In genomic region chr2:16038586-16038985, GRCh38 we compare ENCODE assay signal across 17 cellular contexts.
DNase-seq lines count a peak whose midpoint lies in the region; ATAC-seq, FAIRE-seq and TF ChIP-seq lines count a peak whose summit lies in the region.
"Had no signal": no experiment of that assay in that cellular context is flagged by ENCODE, and none has a peak within 500 bp of the region (broad histone marks: within the 10 kb centered on the region; RNA-seq: fewer than 3 reads in every experiment).

No MANE protein-coding gene starts in this region.

- BruUV-seq in A673 (replicated peaks; lab: Mats Ljungman, UMichigan) = no TSS peak

- no peaks in the 10 kb centered on the region for H3K4me1 Mint-ChIP-seq in naive thymus-derived CD4-positive, alpha-beta T cell
- H3K4me1 Mint-ChIP-seq: CD8-positive, alpha-beta memory T cell had no signal

- no peaks in the 10 kb centered on the region for H4K20me1 ChIP-seq in H1 (replicated peaks in 1 of 2; ENCODE audit: control insufficient read depth in 1 of 2, insufficient read depth in 2 of 2, low read length in 2 of 2)

- H3K4ac ChIP-seq in H1 (replicated peaks; ENCODE audit: insufficient read length, low read depth, low read length) (no peak overlapping the region), neuronal stem cell (ENCODE audit: low read length) (no peak overlapping the region)

- no peaks in the 10 kb centered on the region for H3K79me1 ChIP-seq in H1 (ENCODE audit: low read depth, low read length)
- no peaks in the 10 kb centered on the region for H3K79me1 ChIP-seq in neuronal stem cell (ENCODE audit: low read depth, low read length)

- H2AFZ ChIP-seq in H1 (ENCODE audit: low read length) (0 out of 2 replicates have a peak overlapping the region, but pooled peaks have one; percentile 56), neuronal stem cell (ENCODE audit: low read length) (peak overlapping the region; percentile 78)

- peak overlapping the region; percentile 28; the same call in 1 of the 2 replicates for H4K8ac ChIP-seq in H1 (ENCODE audit: extremely low read depth, insufficient read depth, low read length)
- H4K8ac ChIP-seq in neuronal stem cell (ENCODE audit: low read depth, low read length) = no peak overlapping the region

- H2BK15ac ChIP-seq in H1 (ENCODE audit: low read length) (0 out of 2 replicates have a peak overlapping the region, but pooled peaks have one; percentile 73), neuronal stem cell (ENCODE audit: low read length) (peak overlapping the region; percentile 58)

- TF ChIP-seq CTCF in A673 (conservative IDR thresholded peaks at IDR 0.05; ENCODE audit: low read depth, low read length) (no peak), H1 (IDR thresholded peaks at IDR 0.05; ENCODE audit: control extremely low read depth in 1 of 3, insufficient read depth in 1 of 3, low read depth in 1 of 3, low read length in 3 of 3) (no peak)

- no peak for TF ChIP-seq EP300 in H1 (IDR thresholded peaks at IDR 0.05; ENCODE audit: borderline replicate concordance in 1 of 2, low read depth in 2 of 2, low read length in 2 of 2)

- no peak overlapping the region for H4K5ac ChIP-seq in H1 (ENCODE audit: insufficient read length, low read depth, low read length)

- peaks cover 0 to 17% (median 0%) of the 10 kb centered on the region in 5 donors for H3K27me3 Mint-ChIP-seq in naive thymus-derived CD4-positive, alpha-beta T cell
- H3K27me3 Mint-ChIP-seq: CD8-positive, alpha-beta memory T cell had no signal

- no peak overlapping the region for H3K27ac Mint-ChIP-seq in naive thymus-derived CD4-positive, alpha-beta T cell
- H3K27ac Mint-ChIP-seq: CD8-positive, alpha-beta memory T cell had no signal

- no peaks in the 10 kb centered on the region for H3K79me2 ChIP-seq in H1 (ENCODE audit: control insufficient read depth in 1 of 2, insufficient read depth in 2 of 2, low read length in 2 of 2)

- TF ChIP-seq RAD21 in H1 (IDR thresholded peaks at IDR 0.05 in 1 of 2, conservative IDR thresholded peaks at IDR 0.05 in 1 of 2; ENCODE audit: low read depth in 2 of 2, low read length in 2 of 2) = no peak

- H3K27me3 ChIP-seq in A673 (replicated peaks; ENCODE audit: insufficient read depth, low read depth, low read length, poor library complexity) (no peaks in the 10 kb centered on the region), H1 (replicated peaks in 1 of 4; ENCODE audit: control insufficient read depth in 3 of 4, extremely low read depth in 1 of 4, insufficient read depth in 3 of 4, low read length in 3 of 4) (no peaks in the 10 kb centered on the region; a peak in 1 of 7 replicates), neuronal stem cell (ENCODE audit: control insufficient read depth in 3 of 3, insufficient read depth in 3 of 3, low read depth in 1 of 3, low read length in 3 of 3) (no peaks in the 10 kb centered on the region)
- H3K27me3 ChIP-seq in naive thymus-derived CD4-positive, alpha-beta T cell (ENCODE audit: control insufficient read depth in 2 of 2, insufficient read depth in 2 of 2, low read length in 2 of 2) = no peaks in the 10 kb centered on the region

- H2AK5ac ChIP-seq in H1 (ENCODE audit: low read depth, low read length) = no peak overlapping the region
- no peak overlapping the region for H2AK5ac ChIP-seq in neuronal stem cell (ENCODE audit: low read depth, low read length)

- no peaks in the 10 kb centered on the region for H3K36me3 Mint-ChIP-seq in naive thymus-derived CD4-positive, alpha-beta T cell
- H3K36me3 Mint-ChIP-seq: CD8-positive, alpha-beta memory T cell had no signal

- H3K14ac ChIP-seq in H1 (ENCODE audit: insufficient read length) (no peak overlapping the region), neuronal stem cell (ENCODE audit: low read length) (no peak overlapping the region)

- 92% methylated on average over 11 of the region's 11 CpGs; no CpG with 5 or more reads in 1 of the 2 experiments for WGBS in H1 (ENCODE audit: extremely low coverage in 1 of 2, insufficient coverage in 1 of 2, insufficient read length in 1 of 2, insufficient replicate concordance in 2 of 2, low coverage in 1 of 2, low lambda C conversion rate in 2 of 2, missing lambda C conversion rate in 1 of 2), 2 experiments
- WGBS in neuronal stem cell (ENCODE audit: extremely low coverage in 2 of 2, insufficient read length in 2 of 2, insufficient replicate concordance in 1 of 2), 2 donors = no CpG with 5 or more reads among the region's 11 CpGs

- no peaks in the 10 kb centered on the region for H3K9me3 Mint-ChIP-seq in naive thymus-derived CD4-positive, alpha-beta T cell

- H2BK120ac ChIP-seq in H1 (replicated peaks; ENCODE audit: low read depth, low read length) = no peak overlapping the region
- no peak overlapping the region for H2BK120ac ChIP-seq in neuronal stem cell (ENCODE audit: low read depth, low read length)

- H3K23ac ChIP-seq in H1 (ENCODE audit: insufficient read length) (no peak overlapping the region), neuronal stem cell (ENCODE audit: low read depth, low read length, poor library complexity) (no peak overlapping the region)

- no peak for ATAC-seq in naive thymus-derived CD4-positive, alpha-beta T cell

- H2BK5ac ChIP-seq in H1 (ENCODE audit: low read depth, low read length) (peak overlapping the region; percentile 49; the same call in 1 of the 2 replicates), neuronal stem cell (ENCODE audit: low read length) (no peak overlapping the region)

- no peak overlapping the region for H3K27ac ChIP-seq in A673 (ENCODE audit: low read depth, low read length, poor library complexity, severe bottlenecking)
- H3K27ac ChIP-seq in H1 (ENCODE audit: low read depth, low read length) = no peak overlapping the region
- H3K27ac ChIP-seq in neuronal stem cell (replicated peaks; ENCODE audit: low read length) = no peak overlapping the region
- no peak overlapping the region for H3K27ac ChIP-seq in naive thymus-derived CD4-positive, alpha-beta T cell (ENCODE audit: low read depth, low read length)

- H3K56ac ChIP-seq in H1 (replicated peaks; ENCODE audit: insufficient read length, low read depth, low read length) = no peak overlapping the region

- peak overlapping the region; percentile 66 for H4K91ac ChIP-seq in H1 (replicated peaks; ENCODE audit: insufficient read length, low read length)
- H4K91ac ChIP-seq in neuronal stem cell (ENCODE audit: low read depth, low read length, poor library complexity) = no peak overlapping the region

- H3K4me2 ChIP-seq in H1 (ENCODE audit: insufficient read depth in 1 of 2, low read depth in 2 of 2, low read length in 2 of 2) (no peak overlapping the region), neuronal stem cell (ENCODE audit: insufficient read depth, low read length, poor library complexity, severe bottlenecking) (no peak overlapping the region)

- H3K4me3 ChIP-seq in A673 (ENCODE audit: low read depth, low read length, poor library complexity, severe bottlenecking) = no peak overlapping the region
- no peak overlapping the region for H3K4me3 ChIP-seq in H1 (ENCODE audit: extremely low read depth in 1 of 4, insufficient read depth in 2 of 4, low read depth in 3 of 4, low read length in 4 of 4)
- H3K4me3 ChIP-seq in neuronal stem cell (ENCODE audit: low read length in 2 of 2) = no peak overlapping the region
- H3K4me3 ChIP-seq in naive thymus-derived CD4-positive, alpha-beta T cell (ENCODE audit: low read length) = no peak overlapping the region

- no peaks in the 10 kb centered on the region for H3K9me3 ChIP-seq in A673 (ENCODE audit: low read depth, low read length, poor library complexity, severe bottlenecking)
- no peaks in the 10 kb centered on the region for H3K9me3 ChIP-seq in H1 (ENCODE audit: insufficient read depth in 2 of 2, low read depth in 1 of 2, low read length in 1 of 2)
- H3K9me3 ChIP-seq in neuronal stem cell (replicated peaks in 1 of 2; ENCODE audit: control insufficient read depth in 2 of 2, insufficient read depth in 1 of 2, low read depth in 1 of 2, low read length in 2 of 2) = no peaks in the 10 kb centered on the region
- no peaks in the 10 kb centered on the region for H3K9me3 ChIP-seq in naive thymus-derived CD4-positive, alpha-beta T cell (ENCODE audit: control insufficient read depth in 2 of 3, low read length in 3 of 3)

- no peak overlapping the region for H2BK12ac ChIP-seq in H1 (ENCODE audit: low read depth, low read length)
- H2BK12ac ChIP-seq in neuronal stem cell (ENCODE audit: low read length) = peak overlapping the region; percentile 65

- intact Hi-C loops in A673 (cut with micrococcal nuclease; ENCODE audit: unreplicated experiment) = no loop called here
- intact Hi-C loops in naive thymus-derived CD4-positive, alpha-beta T cell (cut with micrococcal nuclease) = no loop called here

- no peak overlapping the region for H3K4me3 Mint-ChIP-seq in naive thymus-derived CD4-positive, alpha-beta T cell
- H3K4me3 Mint-ChIP-seq: CD8-positive, alpha-beta memory T cell had no signal

- H3K23me2 ChIP-seq in H1 (ENCODE audit: low read depth, low read length) = no peaks in the 10 kb centered on the region; the same call in 1 of the 2 replicates

- FAIRE-seq in H1 (lab: Jason Lieb, UNC) = no peak
- FAIRE-seq: RCC 7860 had no signal

- CTCF ChIA-PET in A673 (lab: Charles Lee) (no interaction called here), H1 (lab: Charles Lee; ENCODE audit: partially characterized antibody) (interaction anchor here (1.0 to 1.7 kb wide), 7 partner anchors 15 to 224 kb away, joined by 3 to 5 read pairs (median 3); no protein-coding TSS in a partner anchor)
- CTCF ChIA-PET in naive thymus-derived CD4-positive, alpha-beta T cell (lab: Charles Lee) = interaction anchor here (0.5 kb wide), 1 partner anchor 103 kb away, joined by 5 read pairs; no protein-coding TSS in a partner anchor

- H2BK20ac ChIP-seq in H1 (ENCODE audit: low read length) = peak overlapping the region; percentile 8; the same call in 1 of the 2 replicates

- H3K18ac ChIP-seq in H1 (ENCODE audit: extremely low read depth, low read length) (no peak overlapping the region), neuronal stem cell (ENCODE audit: low read length) (peak overlapping the region; percentile 50)

- H3K36me3 ChIP-seq in A673 (ENCODE audit: insufficient read depth, low read length, poor library complexity, severe bottlenecking) (no peaks in the 10 kb centered on the region), H1 (ENCODE audit: control insufficient read depth in 2 of 4, insufficient read depth in 4 of 4, low read length in 3 of 4) (no peaks in the 10 kb centered on the region), neuronal stem cell (replicated peaks in 1 of 2; ENCODE audit: control insufficient read depth in 2 of 2, insufficient read depth in 2 of 2, low read length in 2 of 2) (no peaks in the 10 kb centered on the region)
- H3K36me3 ChIP-seq in naive thymus-derived CD4-positive, alpha-beta T cell (ENCODE audit: control insufficient read depth in 2 of 3, insufficient read depth in 3 of 3, low read length in 3 of 3) = no peaks in the 10 kb centered on the region

- DNase-seq in A673 (ENCODE audit: low spot score) = peak; percentile 32
- DNase-seq in NCI-H1694 (lab: John Stamatoyannopoulos, UW) = peak; percentile 88
- no peak for DNase-seq in H1 (ENCODE audit: low read depth in 1 of 2, low spot score in 2 of 2)
- no peak for DNase-seq in neuronal stem cell (ENCODE audit: low spot score)
- no peak for DNase-seq in foreskin melanocyte
- no peak for DNase-seq in naive thymus-derived CD4-positive, alpha-beta T cell
- DNase-seq in Kasumi-1 (lab: John Stamatoyannopoulos, UW) = no peak
- DNase-seq: ACHN; CD8-positive, alpha-beta memory T cell; EL; HCEC 1CT; MM.1S; NCI-H1105; NCI-H2081 treated with DMSO at 0.1 percent for 48 hours; NCI-H446; SHP77 had no signal

- POLR2A ChIA-PET in A673 (lab: Charles Lee; ENCODE audit: low non-redundant PET) = no interaction called here
- POLR2A ChIA-PET in H1 (lab: Charles Lee; ENCODE audit: partially characterized antibody) = no interaction called here
- POLR2A ChIA-PET in naive thymus-derived CD4-positive, alpha-beta T cell (lab: Charles Lee) = no interaction called here

- no peak for TF ChIP-seq POLR2A in H1 (IDR thresholded peaks at IDR 0.05; ENCODE audit: control extremely low read depth in 1 of 2, low read depth in 2 of 2, low read length in 2 of 2)

- H3K4me1 ChIP-seq in A673 (ENCODE audit: insufficient read depth, low read length, poor library complexity, severe bottlenecking) = peaks cover 5% of the 10 kb centered on the region
- peaks cover 2 to 6% (median 4%) of the 10 kb centered on the region in 4 experiments for H3K4me1 ChIP-seq in H1 (replicated peaks in 1 of 4; ENCODE audit: control insufficient read depth in 3 of 4, insufficient read depth in 4 of 4, low read length in 3 of 4)
- H3K4me1 ChIP-seq in neuronal stem cell (ENCODE audit: control insufficient read depth in 2 of 2, insufficient read depth in 1 of 2, low read depth in 1 of 2, low read length in 2 of 2) = peaks cover 16 to 25% of the 10 kb centered on the region in 2 donors
- H3K4me1 ChIP-seq in naive thymus-derived CD4-positive, alpha-beta T cell (ENCODE audit: control insufficient read depth in 2 of 2, insufficient read depth in 2 of 2, low read length in 2 of 2) = no peaks in the 10 kb centered on the region

- H3K9ac ChIP-seq in H1 (replicated peaks in 1 of 4; ENCODE audit: extremely low read depth in 1 of 4, low read depth in 3 of 4, low read length in 3 of 4) (no peak overlapping the region), neuronal stem cell (ENCODE audit: low read depth, low read length, poor library complexity) (no peak overlapping the region)

Comparison
In these comparisons a context has a peak if more than half of its experiments do, and no peak if none do; other contexts are left out.
1. DNase-seq: peak in A673 (single experiment) and NCI-H1694 (single experiment); none in H1 (0 of 2), neuronal stem cell (single experiment), foreskin melanocyte (single experiment), naive thymus-derived CD4-positive, alpha-beta T cell (0 of 9) and Kasumi-1 (0 of 2).